8 cellular contexts compared by ENCODE assay signal in the genomic region with DNA sequence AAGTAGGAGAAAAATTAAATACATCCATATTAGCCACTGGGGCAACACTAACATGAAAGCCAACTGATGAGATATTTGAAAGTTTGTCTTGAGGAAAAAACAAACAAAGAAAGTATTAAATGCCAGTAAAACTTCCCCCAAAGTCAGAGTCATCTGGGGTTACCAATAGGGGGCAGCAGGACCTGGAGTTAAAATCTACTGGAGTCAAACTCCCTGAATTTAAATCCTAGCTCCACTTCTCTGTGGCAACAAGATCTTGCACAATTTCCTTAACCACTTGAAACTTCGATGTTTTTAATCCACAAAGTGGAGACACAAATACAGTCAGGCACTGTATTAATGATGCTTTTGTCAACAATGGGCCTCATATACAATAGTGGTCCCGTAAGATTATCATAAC.
DNase-seq lines count a peak whose midpoint lies in the region; TF ChIP-seq lines count a peak whose summit lies in the region.

No MANE protein-coding gene starts in this region.

- H3K9me3 ChIP-seq in MM.1S (replicated peaks; ENCODE audit: insufficient read depth, low read length): no peaks in the 10 kb centered on the region

- no peaks in the 10 kb centered on the region for H3K36me3 ChIP-seq in MM.1S (replicated peaks; ENCODE audit: insufficient read depth, low read length)

- no peaks in the 10 kb centered on the region for H3K79me2 ChIP-seq in MM.1S (ENCODE audit: low read length)

- H3K27me3 ChIP-seq in MM.1S (replicated peaks; ENCODE audit: insufficient read depth, low read length): no peaks in the 10 kb centered on the region

- no peak overlapping the region for H3K4me2 ChIP-seq in MM.1S (ENCODE audit: low read depth, low read length)

- no peaks in the 10 kb centered on the region for H3K9me2 ChIP-seq in MM.1S (replicated peaks; ENCODE audit: insufficient read depth, low read length)

- H3F3A ChIP-seq in MM.1S (ENCODE audit: insufficient read depth, low read length): no peaks in the 10 kb centered on the region

- peak; percentile 17; the same call in 1 of the 2 replicates for TF ChIP-seq CTCF in MM.1S (IDR thresholded peaks at IDR 0.05; ENCODE audit: low read length)

- DNase-seq in EL (peak; percentile 39), MM.1S (no peak), cerebellar cortex (ENCODE audit: low spot score) (peak; percentile 16), midbrain (lab: John Stamatoyannopoulos, UW) (peak; percentile 24), NCI-H526 treated with DMSO at 0.1 percent for 48 hours (lab: John Stamatoyannopoulos, UW) (no peak), activated T-cell treated with anti-CD3 and anti-CD28 coated beads for 4 hours (no peak), cortex of kidney (lab: John Stamatoyannopoulos, UW) (no peak)
- no peak for DNase-seq in stimulated activated naive CD4-positive, alpha-beta T cell (lab: John Stamatoyannopoulos, UW)

- H3K9ac ChIP-seq in MM.1S (ENCODE audit: low read length): no peak overlapping the region

- no peaks in the 10 kb centered on the region for H3K4me1 ChIP-seq in MM.1S (ENCODE audit: low read length)

- no peak overlapping the region for H3K27ac ChIP-seq in MM.1S (ENCODE audit: low read length)

- no peak overlapping the region for H2AFZ ChIP-seq in MM.1S (ENCODE audit: low read length)

- H4K20me1 ChIP-seq in MM.1S (ENCODE audit: insufficient read depth, low read length): no peaks in the 10 kb centered on the region

- no peak overlapping the region for H3K4me3 ChIP-seq in MM.1S (ENCODE audit: low read length)

Comparison
In these comparisons a context has a peak if more than half of its experiments do, and no peak if none do; other contexts are left out.
1. DNase-seq: peak in EL (single experiment), cerebellar cortex (single experiment) and midbrain (single experiment); none in MM.1S (single experiment), NCI-H526 treated with DMSO at 0.1 percent for 48 hours (single experiment), activated T-cell treated with anti-CD3 and anti-CD28 coated beads for 4 hours (single experiment), stimulated activated naive CD4-positive, alpha-beta T cell (0 of 6) and cortex of kidney (single experiment).